In the genomic region with DNA sequence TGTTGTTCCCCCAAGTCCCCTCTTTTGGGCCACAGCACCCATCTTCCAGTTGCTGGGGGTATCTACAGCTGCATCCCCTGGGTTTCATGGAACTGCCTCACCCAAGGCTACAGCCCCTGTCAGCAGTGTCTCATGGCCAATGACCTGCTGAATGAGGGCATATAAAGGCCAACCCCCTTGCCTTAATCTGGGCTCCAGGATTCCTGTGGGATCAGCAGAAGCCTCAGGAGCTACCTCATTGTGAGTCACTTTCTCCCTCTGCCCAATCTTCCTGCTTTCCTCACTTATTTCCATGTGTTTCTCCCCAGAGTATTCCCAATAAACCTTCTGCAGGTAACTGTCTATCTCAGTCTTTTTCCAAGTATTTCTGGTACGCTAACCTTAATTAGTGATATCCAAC, we compare ENCODE assay signal across 16 cellular contexts. TPM values are rescaled to one million over a fixed set of nuclear protein-coding genes. Genes with fewer than 3 reads are reported as not detected.
DNase-seq lines count a peak whose midpoint lies in the region; TF ChIP-seq lines count a peak whose summit lies in the region.
"Had no signal": no experiment of that assay in that cellular context is flagged by ENCODE, and none has a peak within 500 bp of the region (broad histone marks: within the 10 kb centered on the region; RNA-seq: fewer than 3 reads in every experiment).

No MANE protein-coding gene starts in this region.

- peak; percentile 24 for DNase-seq in COLO829 (ENCODE audit: low spot score)
- DNase-seq in M059J (ENCODE audit: low read depth): peak; percentile 93
- DNase-seq in astrocyte of the spinal cord (ENCODE audit: low read depth, low spot score): peak; percentile 69
- DNase-seq in kidney tubule cell (ENCODE audit: low spot score): peak; percentile 94
- DNase-seq in coronary artery (ENCODE audit: low spot score): no peak
- no peak for DNase-seq in putamen (ENCODE audit: low spot score)
- DNase-seq in NCI-H1694 (lab: John Stamatoyannopoulos, UW): no peak
- no peak for DNase-seq in GF-D8 (lab: John Stamatoyannopoulos, UW)
- DNase-seq: activated T-cell treated with anti-CD3 and anti-CD28 coated beads, Interleukin-2, amount 50 U/mL, for 24 hours; cortex of kidney; gastrocnemius medialis; Kasumi-1; kidney; psoas muscle; T-cell had no signal

- H3K4me3 ChIP-seq in astrocyte of the spinal cord (ENCODE audit: low read depth, low read length): no peak overlapping the region
- H3K4me3 ChIP-seq in coronary artery: no peak overlapping the region
- H3K4me3 ChIP-seq: gastrocnemius medialis, psoas muscle had no signal

- in situ Hi-C loops in astrocyte of the spinal cord (cut with HindIII; ENCODE audit: low sequenced_read_pairs): no loop called here

- no peak overlapping the region for H3K27ac ChIP-seq in coronary artery
- H3K27ac ChIP-seq: gastrocnemius medialis, psoas muscle had no signal

- no peak for TF ChIP-seq CTCF in astrocyte of the spinal cord (IDR thresholded peaks at IDR 0.05; ENCODE audit: low read depth, low read length)
- TF ChIP-seq CTCF in coronary artery (IDR thresholded peaks at IDR 0.05): no peak

RNA-seq across cellular contexts. Expression of gene SYT14, which starts 37.3 kb away (rescaled TPM):
- total RNA-seq in M059J (2014; rRNA removed; shearing (Covaris generic)): 3.7 and 6.1 TPM in 2 replicates
- total RNA-seq: activated CD4-positive, alpha-beta T cell treated with anti-CD3 and anti-CD28 coated beads for 36 hours; T-cell had no signal

Comparison
In these comparisons a context has a peak if more than half of its experiments do, and no peak if none do; other contexts are left out.
1. DNase-seq: peak in COLO829 (single experiment), M059J (single experiment), astrocyte of the spinal cord (single experiment) and kidney tubule cell (single experiment); none in coronary artery (single experiment), putamen (single experiment), NCI-H1694 (single experiment) and GF-D8 (single experiment).